Comparison of ENCODE assay signal across 8 cellular contexts in the genomic region with DNA sequence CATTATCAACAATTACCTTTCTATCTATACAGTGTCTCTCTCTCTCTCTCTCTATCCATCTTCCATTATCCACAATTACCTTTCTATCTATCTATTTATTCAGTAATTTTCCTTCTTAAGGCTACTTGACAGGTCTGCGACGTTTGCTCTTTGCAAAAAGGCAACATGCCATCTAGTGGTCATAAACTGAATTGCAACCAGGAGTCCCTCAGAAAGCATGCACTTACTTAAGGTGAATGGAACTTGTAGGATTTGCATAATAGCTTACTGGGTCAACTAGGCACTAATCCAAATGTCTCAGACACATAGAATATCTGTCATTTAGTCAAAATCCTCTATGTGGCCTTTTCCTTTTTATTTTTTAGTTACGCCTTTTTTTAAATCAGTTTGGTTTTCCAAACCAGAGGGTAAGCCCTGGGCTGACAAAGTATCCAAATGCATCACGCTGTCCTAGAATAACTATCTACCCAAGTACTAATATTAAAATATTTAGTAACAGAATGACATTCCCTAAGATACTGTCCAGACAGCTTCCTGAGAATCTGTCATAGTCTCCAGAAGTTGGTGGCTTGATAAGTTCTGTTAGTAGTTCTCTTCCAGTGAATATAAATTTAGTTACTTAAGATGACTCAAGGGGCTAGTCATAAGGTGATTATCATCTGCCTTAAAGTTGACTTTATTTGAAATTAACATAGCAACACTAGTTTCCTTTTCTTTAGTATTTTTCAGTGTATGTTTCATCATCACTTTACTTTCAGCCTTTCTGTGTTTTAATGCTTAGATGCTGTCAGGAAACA.
A peak's percentile ranks its signal among the peaks of the same experiment; 100 is the strongest.
DNase-seq lines count a peak whose midpoint lies in the region; ATAC-seq, FAIRE-seq and TF ChIP-seq lines count a peak whose summit lies in the region.

No MANE protein-coding gene starts in this region.

- H3K27me3 ChIP-seq in AG04450 (ENCODE audit: control insufficient read depth, insufficient read depth, low read length), result no peaks in the 10 kb centered on the region
- H3K27me3 ChIP-seq in MM.1S (replicated peaks; ENCODE audit: insufficient read depth, low read length), result no peaks in the 10 kb centered on the region
- H3K27me3 ChIP-seq in Peyer's patch, result no peaks in the 10 kb centered on the region
- no peaks in the 10 kb centered on the region for H3K27me3 ChIP-seq in body of pancreas
- no peaks in the 10 kb centered on the region for H3K27me3 ChIP-seq in iPS DF 6.9 (ENCODE audit: control insufficient read depth, insufficient read depth, low read length)

- intact Hi-C loops in body of pancreas (cut with DNase I), result no loop called here

- DNase-seq in AG04450 (ENCODE audit: low read depth, low spot score) (peak; percentile 76), GM12891 (ENCODE audit: insufficient read length, low spot score) (peak; percentile 6), MM.1S (peak; percentile 93), Peyer's patch (peak in 1 of 3 donors; percentile 76), body of pancreas (peak; percentile 41 to 64 (median 56)), iPS DF 6.9 (ENCODE audit: low read depth, low spot score) (peak; percentile 80)
- DNase-seq in stimulated activated CD4-positive, alpha-beta T cell treated with anti-CD3 and anti-CD28 coated beads, Interleukin-1b, Interleukin-23, amount 100 ng/mL, for 24 hours (ENCODE audit: low read depth in 4 of 4, low spot score in 1 of 4), result peak in 3 of 4 experiments; percentile 3 to 20 (median 4)

- no peaks in the 10 kb centered on the region for H3K9me3 ChIP-seq in AG04450 (ENCODE audit: control insufficient read depth, insufficient read depth, low read length)
- no peaks in the 10 kb centered on the region for H3K9me3 ChIP-seq in MM.1S (replicated peaks; ENCODE audit: insufficient read depth, low read length)
- no peaks in the 10 kb centered on the region for H3K9me3 ChIP-seq in Peyer's patch
- H3K9me3 ChIP-seq in body of pancreas, result no peaks in the 10 kb centered on the region
- no peaks in the 10 kb centered on the region for H3K9me3 ChIP-seq in iPS DF 6.9 (ENCODE audit: control insufficient read depth, insufficient read depth, low read length)

- TF ChIP-seq POLR2A in GM12891 (IDR thresholded peaks at IDR 0.05; ENCODE audit: low read depth, low read length) (no peak), Peyer's patch (IDR thresholded peaks at IDR 0.05) (no peak), body of pancreas (IDR thresholded peaks at IDR 0.05) (no peak)

- TF ChIP-seq CTCF in AG04450 (IDR thresholded peaks at IDR 0.05; ENCODE audit: low read depth, low read length), result peak; percentile 98
- TF ChIP-seq CTCF in MM.1S (IDR thresholded peaks at IDR 0.05; ENCODE audit: low read length), result peak; percentile 100
- TF ChIP-seq CTCF in Peyer's patch (IDR thresholded peaks at IDR 0.05), result peak; percentile 44 to 87 (median 74)
- TF ChIP-seq CTCF in body of pancreas (IDR thresholded peaks at IDR 0.05), result peak; percentile 70 to 94 (median 79)

- H3K4me2 ChIP-seq in MM.1S (ENCODE audit: low read depth, low read length), result no peak overlapping the region

- no peaks in the 10 kb centered on the region for H3K4me1 ChIP-seq in MM.1S (ENCODE audit: low read length)
- no peaks in the 10 kb centered on the region for H3K4me1 ChIP-seq in Peyer's patch
- no peaks in the 10 kb centered on the region for H3K4me1 ChIP-seq in body of pancreas
- no peaks in the 10 kb centered on the region for H3K4me1 ChIP-seq in iPS DF 6.9 (ENCODE audit: control insufficient read depth, insufficient read depth, low read length)

- CTCF ChIA-PET in AG04450 (lab: Charles Lee), result interaction anchor here (0.6 to 3.0 kb wide), 24 partner anchors 8 to 1160 kb away, joined by 3 to 27 read pairs (median 4); no protein-coding TSS in a partner anchor

- H3K79me2 ChIP-seq in MM.1S (ENCODE audit: low read length), result no peaks in the 10 kb centered on the region

- FAIRE-seq in GM12891 (lab: Jason Lieb, UNC), result peak; percentile 76

- no peaks in the 10 kb centered on the region for H3K36me3 ChIP-seq in MM.1S (replicated peaks; ENCODE audit: insufficient read depth, low read length)
- no peaks in the 10 kb centered on the region for H3K36me3 ChIP-seq in Peyer's patch
- H3K36me3 ChIP-seq in body of pancreas (replicated peaks in 1 of 2; ENCODE audit: insufficient read depth in 1 of 2, low read depth in 2 of 2), result no peaks in the 10 kb centered on the region
- H3K36me3 ChIP-seq in iPS DF 6.9 (ENCODE audit: control insufficient read depth, insufficient read depth, low read length), result no peaks in the 10 kb centered on the region

- no peaks in the 10 kb centered on the region for H3F3A ChIP-seq in MM.1S (ENCODE audit: insufficient read depth, low read length)

- no peak overlapping the region for H3K9ac ChIP-seq in MM.1S (ENCODE audit: low read length)

- H3K4me3 ChIP-seq in AG04450 (ENCODE audit: low read depth, low read length) (no peak overlapping the region), MM.1S (ENCODE audit: low read length) (no peak overlapping the region), Peyer's patch (no peak overlapping the region), body of pancreas (no peak overlapping the region), iPS DF 6.9 (ENCODE audit: low read length) (no peak overlapping the region)

- H2AFZ ChIP-seq in MM.1S (ENCODE audit: low read length), result no peak overlapping the region

- H3K27ac ChIP-seq in AG04450 (ENCODE audit: low read depth, low read length) (no peak overlapping the region), MM.1S (ENCODE audit: low read length) (no peak overlapping the region), Peyer's patch (no peak overlapping the region), body of pancreas (no peak overlapping the region), iPS DF 6.9 (ENCODE audit: low read length) (no peak overlapping the region)

- WGBS in body of pancreas, 2 donors, result 34 to 35% methylated on average over 4 of the region's 4 CpGs
- no CpG with 5 or more reads among the region's 4 CpGs for WGBS in iPS DF 6.9 (ENCODE audit: insufficient coverage, insufficient read length)

- ATAC-seq in HG02610 (IDR thresholded peaks at IDR 0.05; ENCODE audit: unreplicated experiment) (peak; percentile 96), body of pancreas (peak; percentile 83)

- no peaks in the 10 kb centered on the region for H3K9me2 ChIP-seq in MM.1S (replicated peaks; ENCODE audit: insufficient read depth, low read length)

- no peaks in the 10 kb centered on the region for H4K20me1 ChIP-seq in MM.1S (ENCODE audit: insufficient read depth, low read length)

- POLR2A ChIA-PET in AG04450 (lab: Yijun Ruan, JAX), result interaction anchor here (0.6 kb wide), 1 partner anchor 624 kb away, joined by 3 read pairs; a partner anchor contains a TSS

TF ChIP-seq in GM12891, 5 proteins besides CTCF, POLR2A, EP300 and RAD21:
- TF ChIP-seq PAX5 (IDR thresholded peaks at IDR 0.05; ENCODE audit: insufficient read depth, low read length, severe bottlenecking), result no peak
- TF ChIP-seq POU2F2 (IDR thresholded peaks at IDR 0.05; ENCODE audit: low read depth, low read length), result peak; percentile 43; the same call in 1 of the 2 replicates
